8 cellular contexts compared by ENCODE assay signal in the genomic region with DNA sequence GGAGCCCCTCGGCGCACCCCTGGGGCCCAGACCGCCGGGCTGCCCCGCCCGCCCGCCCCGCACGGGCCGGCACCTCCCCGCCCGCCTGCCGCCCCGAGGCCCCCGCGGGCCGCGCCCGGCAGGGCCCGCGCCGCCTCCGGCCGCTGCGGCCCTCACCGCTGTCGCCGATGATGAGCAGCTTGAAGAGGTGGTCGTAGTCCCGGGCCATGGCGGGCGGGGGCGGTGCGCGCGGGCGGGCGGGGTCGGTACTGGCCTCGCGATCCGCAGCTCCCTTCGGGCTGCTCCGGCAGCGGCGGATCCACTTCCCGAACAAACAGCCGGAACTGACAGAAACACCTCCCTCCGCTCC. TPM values are rescaled to one million over a fixed set of nuclear protein-coding genes. Genes with fewer than 3 reads are reported as not detected.
DNase-seq lines count a peak whose midpoint lies in the region; ATAC-seq and TF ChIP-seq lines count a peak whose summit lies in the region.

RAB35 (minus strand) TSS at position 311 of the 349 bp plus-strand sequence; CDS start at position 208, 103 bp downstream.

- TF ChIP-seq POLR2A in stomach (IDR thresholded peaks at IDR 0.05): no peak

- peaks cover 0 to 20% (median 12%) of the 10 kb centered on the region in 3 donors for H3K27me3 Mint-ChIP-seq in immature natural killer cell (ENCODE audit: low read depth in 3 of 3)

- TF ChIP-seq CTCF in AG09309 (IDR thresholded peaks at IDR 0.05; ENCODE audit: control insufficient read depth, insufficient read depth, low read depth, low read length, missing control alignments) (no peak), astrocyte of the cerebellum (IDR thresholded peaks at IDR 0.05; ENCODE audit: low read depth, low read length, missing control alignments) (no peak), stomach (IDR thresholded peaks at IDR 0.05) (no peak)

- H3K4me1 Mint-ChIP-seq in immature natural killer cell: peaks cover 63 to 78% of the 10 kb centered on the region in 2 donors

- H3K4me1 ChIP-seq in stomach: peaks cover 38 to 75% (median 62%) of the 10 kb centered on the region in 4 donors

- no peak for DNase-seq in AG09309 (ENCODE audit: low read depth)
- DNase-seq in astrocyte of the cerebellum (ENCODE audit: low read depth): no peak
- no peak for DNase-seq in immature natural killer cell
- no peak for DNase-seq in stomach
- no peak for DNase-seq in AG20443 (ENCODE audit: low spot score)
- DNase-seq in GOT3 (lab: John Stamatoyannopoulos, UW): no peak

- peaks cover 0 to 19% (median 12%) of the 10 kb centered on the region in 4 donors for H3K36me3 ChIP-seq in stomach

- H3K9me3 Mint-ChIP-seq in immature natural killer cell: no peaks in the 10 kb centered on the region

- H3K4me3 ChIP-seq in AG09309 (ENCODE audit: control insufficient read depth, low read depth, low read length) (peak within 1 kb of the TSS; percentile 96), astrocyte of the cerebellum (ENCODE audit: low read depth, low read length) (peak within 1 kb of the TSS; percentile 89), stomach (peak within 1 kb of the TSS; percentile 68 to 88 (median 76))

- H3K27ac Mint-ChIP-seq in immature natural killer cell: peak within 1 kb of the TSS; percentile 90 to 97 (median 94)

- TF ChIP-seq EP300 in stomach (IDR thresholded peaks at IDR 0.05): no peak

- ATAC-seq in HG03064 (IDR thresholded peaks at IDR 0.05; ENCODE audit: low read depth, unreplicated experiment) (peak; percentile 0), GM19324 (IDR thresholded peaks at IDR 0.05; ENCODE audit: low FRiP score, unreplicated experiment) (no peak)

- peak within 1 kb of the TSS; percentile 94 to 99 (median 96) for H3K4me3 Mint-ChIP-seq in immature natural killer cell

- no peaks in the 10 kb centered on the region for H3K27me3 ChIP-seq in stomach

- intact Hi-C loops in stomach (cut with DNase I; ENCODE audit: low total_unique reads): no loop called here

- no peaks in the 10 kb centered on the region for H3K9me3 ChIP-seq in stomach

- H3K36me3 Mint-ChIP-seq in immature natural killer cell: no peaks in the 10 kb centered on the region

- in situ Hi-C loops in astrocyte of the cerebellum (cut with HindIII; ENCODE audit: low sequenced_read_pairs): no loop called here

- peak within 1 kb of the TSS; percentile 94 to 98 (median 96) for H3K27ac ChIP-seq in stomach

- 0 to 1% (median 1%) methylated on average over 18 to 49 of the region's 49 CpGs for WGBS in stomach, 5 donors

RNA-seq across cellular contexts. Expression of gene RAB35, which starts in this region (rescaled TPM):
- polyA plus RNA-seq in immature natural killer cell: 10 to 100 TPM; 16.3 to 34.9 (median 26.3) TPM
- total RNA-seq in stomach: 10 to 100 TPM in 2 of 5 donors, 1 to 10 TPM in 3; 8.1 to 20.0 (median 9.9) TPM
- polyA plus RNA-seq in stomach: 10 to 100 TPM; 14.0 to 35.4 (median 23.9) TPM
